9 cellular contexts compared by ENCODE assay signal in the genomic region with DNA sequence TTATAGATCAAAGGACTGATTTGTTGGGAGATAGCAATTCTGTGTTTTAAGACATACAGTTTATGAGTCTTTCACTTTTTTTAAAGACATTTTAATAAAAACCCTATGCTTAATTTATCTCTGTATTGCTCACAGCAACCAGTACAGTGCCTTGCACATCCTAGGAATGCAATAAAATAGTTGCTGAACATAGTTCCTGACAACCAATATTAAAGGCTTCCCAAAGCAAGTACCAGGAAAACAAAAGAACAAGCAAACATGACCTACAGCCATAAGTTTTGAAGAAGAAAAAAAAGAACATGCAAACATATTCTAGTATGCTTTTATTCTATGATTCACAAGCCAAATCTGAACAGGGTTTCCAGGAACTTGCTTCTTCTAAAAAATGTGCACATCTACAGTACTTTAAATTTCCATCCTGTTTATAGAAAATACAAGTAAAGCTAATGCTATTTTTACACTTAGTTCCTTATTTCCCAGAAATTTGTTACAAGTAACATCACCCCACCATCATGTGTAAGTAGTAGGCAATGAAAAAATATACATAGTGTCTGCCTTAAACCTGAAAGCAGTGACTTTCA. TPM values are rescaled to one million over a fixed set of nuclear protein-coding genes. Genes with fewer than 3 reads are reported as not detected.
A peak's percentile ranks its signal among the peaks of the same experiment; 100 is the strongest.
DNase-seq lines count a peak whose midpoint lies in the region; ATAC-seq and TF ChIP-seq lines count a peak whose summit lies in the region.
"Had no signal": no experiment of that assay in that cellular context is flagged by ENCODE, and none has a peak within 500 bp of the region (broad histone marks: within the 10 kb centered on the region; RNA-seq: fewer than 3 reads in every experiment).

No MANE protein-coding gene starts in this region.

- DNase-seq in CD4-positive, CD25-positive, alpha-beta regulatory T cell = peak in 1 of 3 donors; percentile 73
- DNase-seq in PC-3 (peak; percentile 42), D341Med (ENCODE audit: low spot score) (no peak), SJCRH30 (no peak)
- no peak for DNase-seq in naive thymus-derived CD8-positive, alpha-beta T cell
- DNase-seq: NCI-H1436 had no signal

- peaks cover 39 to 75% (median 65%) of the 10 kb centered on the region in 4 donors for H3K4me1 Mint-ChIP-seq in CD4-positive, CD25-positive, alpha-beta regulatory T cell
- H3K4me1 Mint-ChIP-seq in naive thymus-derived CD8-positive, alpha-beta T cell = peaks cover 45 to 88% (median 77%) of the 10 kb centered on the region in 4 donors

- H3K9me2 ChIP-seq in PC-3 (replicated peaks; ENCODE audit: low read length) = no peaks in the 10 kb centered on the region

- H3K4me3 Mint-ChIP-seq in CD4-positive, CD25-positive, alpha-beta regulatory T cell = peak overlapping the region; percentile 62 to 99 (median 94)
- peak overlapping the region in 9 of 10 donors; percentile 55 to 99 (median 91) for H3K4me3 Mint-ChIP-seq in naive thymus-derived CD8-positive, alpha-beta T cell

- peak overlapping the region; percentile 98 for H3K4me3 ChIP-seq in CD4-positive, CD25-positive, alpha-beta regulatory T cell (ENCODE audit: low read depth, low read length)
- H3K4me3 ChIP-seq in PC-3 (ENCODE audit: low read length) = peak overlapping the region; percentile 4
- peak overlapping the region; percentile 17 to 99 for H3K4me3 ChIP-seq in duodenal mucosa (ENCODE audit: low read depth in 1 of 2, low read length in 2 of 2)
- H3K4me3 ChIP-seq in SJCRH30 = no peak overlapping the region

- H3K4me1 ChIP-seq in CD4-positive, CD25-positive, alpha-beta regulatory T cell (ENCODE audit: control insufficient read depth, insufficient read depth, low read length, poor library complexity, severe bottlenecking) = peaks cover 78% of the 10 kb centered on the region
- peaks cover 67% of the 10 kb centered on the region for H3K4me1 ChIP-seq in PC-3 (ENCODE audit: insufficient read depth, low read length)
- peaks cover 45 to 61% of the 10 kb centered on the region in 2 donors for H3K4me1 ChIP-seq in duodenal mucosa (ENCODE audit: control insufficient read depth in 1 of 2, insufficient read depth in 2 of 2, low read length in 2 of 2)
- H3K4me1 ChIP-seq in SJCRH30 = peaks cover 18% of the 10 kb centered on the region

- no peak for TF ChIP-seq CTCF in PC-3 (conservative IDR thresholded peaks at IDR 0.05; ENCODE audit: low read depth, low read length)

- peaks cover 86% of the 10 kb centered on the region for H3K79me2 ChIP-seq in PC-3 (ENCODE audit: low read length)

- no peak overlapping the region for H2AFZ ChIP-seq in PC-3 (ENCODE audit: low read length)

- CTCF ChIA-PET in PC-3 (lab: Charles Lee) = no interaction called here

- peaks cover 3% of the 10 kb centered on the region for H3K36me3 ChIP-seq in CD4-positive, CD25-positive, alpha-beta regulatory T cell (ENCODE audit: control insufficient read depth, insufficient read depth, low read length)
- H3K36me3 ChIP-seq in PC-3 (ENCODE audit: low read depth, low read length) (no peaks in the 10 kb centered on the region), duodenal mucosa (ENCODE audit: control insufficient read depth in 1 of 2, insufficient read depth in 2 of 2, low read length in 2 of 2) (no peaks in the 10 kb centered on the region), SJCRH30 (no peaks in the 10 kb centered on the region)

- H3K9me3 Mint-ChIP-seq in CD4-positive, CD25-positive, alpha-beta regulatory T cell = no peaks in the 10 kb centered on the region
- H3K9me3 Mint-ChIP-seq in naive thymus-derived CD8-positive, alpha-beta T cell = no peaks in the 10 kb centered on the region

- H3K9me3 ChIP-seq in CD4-positive, CD25-positive, alpha-beta regulatory T cell (ENCODE audit: control insufficient read depth in 2 of 2, low read length in 2 of 2) = no peaks in the 10 kb centered on the region
- no peaks in the 10 kb centered on the region for H3K9me3 ChIP-seq in PC-3 (ENCODE audit: low read length)
- no peaks in the 10 kb centered on the region for H3K9me3 ChIP-seq in duodenal mucosa (ENCODE audit: control insufficient read depth in 1 of 2, low read length in 2 of 2)
- no peaks in the 10 kb centered on the region for H3K9me3 ChIP-seq in SJCRH30 (replicated peaks)

- H3K27ac Mint-ChIP-seq in CD4-positive, CD25-positive, alpha-beta regulatory T cell = peak overlapping the region in 2 of 3 donors; percentile 83 to 91
- peak overlapping the region in 9 of 10 donors; percentile 31 to 88 (median 77) for H3K27ac Mint-ChIP-seq in naive thymus-derived CD8-positive, alpha-beta T cell

- peak overlapping the region; percentile 97 for H3K4me2 ChIP-seq in PC-3 (ENCODE audit: low read length)

- peaks cover 3% of the 10 kb centered on the region for H3K36me3 Mint-ChIP-seq in CD4-positive, CD25-positive, alpha-beta regulatory T cell
- H3K36me3 Mint-ChIP-seq in naive thymus-derived CD8-positive, alpha-beta T cell = peaks cover 0 to 4% (median 2%) of the 10 kb centered on the region in 3 donors

- peaks cover 12% of the 10 kb centered on the region for H3F3A ChIP-seq in PC-3 (ENCODE audit: low read length, unreplicated experiment)

- BruUV-seq in PC-3 (replicated peaks; lab: Mats Ljungman, UMichigan) = no TSS peak

- peak in 1 of 2 donors; percentile 1 for ATAC-seq in CD4-positive, CD25-positive, alpha-beta regulatory T cell (ENCODE audit: low read depth in 2 of 2)
- ATAC-seq in PC-3 (peak; percentile 37), HG03378 (IDR thresholded peaks at IDR 0.05; ENCODE audit: unreplicated experiment) (no peak), HG03139 (IDR thresholded peaks at IDR 0.05; ENCODE audit: unreplicated experiment) (no peak)
- no peak for ATAC-seq in naive thymus-derived CD8-positive, alpha-beta T cell

- intact Hi-C loops in PC-3 (cut with micrococcal nuclease) = no loop called here

- H3K27me3 Mint-ChIP-seq in CD4-positive, CD25-positive, alpha-beta regulatory T cell = peaks cover 6% of the 10 kb centered on the region
- no peaks in the 10 kb centered on the region for H3K27me3 Mint-ChIP-seq in naive thymus-derived CD8-positive, alpha-beta T cell

- H3K9ac ChIP-seq in PC-3 (ENCODE audit: low read length) (no peak overlapping the region), duodenal mucosa (ENCODE audit: low read depth in 1 of 2, low read length in 2 of 2) (no peak overlapping the region)

- H3K27ac ChIP-seq in CD4-positive, CD25-positive, alpha-beta regulatory T cell (ENCODE audit: insufficient read depth, low read length, poor library complexity, severe bottlenecking) = peak overlapping the region; percentile 96
- H3K27ac ChIP-seq in PC-3 (ENCODE audit: low read length) = peak overlapping the region; percentile 66
- no peak overlapping the region for H3K27ac ChIP-seq in duodenal mucosa (ENCODE audit: low read depth, low read length)
- H3K27ac ChIP-seq in SJCRH30 = no peak overlapping the region

- peaks cover 37% of the 10 kb centered on the region for H4K20me1 ChIP-seq in PC-3 (ENCODE audit: low read length)

- POLR2A ChIA-PET in PC-3 (lab: Charles Lee; ENCODE audit: unreplicated experiment) = no interaction called here
- POLR2A ChIA-PET in naive thymus-derived CD8-positive, alpha-beta T cell (lab: Charles Lee) = interaction anchor here (1.2 kb wide), 1 partner anchor 29 kb away, joined by 3 read pairs; no protein-coding TSS in a partner anchor

- H3K27me3 ChIP-seq in CD4-positive, CD25-positive, alpha-beta regulatory T cell (ENCODE audit: control insufficient read depth, insufficient read depth, low read length) = no peaks in the 10 kb centered on the region
- H3K27me3 ChIP-seq in PC-3 (ENCODE audit: low read length) (no peaks in the 10 kb centered on the region), duodenal mucosa (ENCODE audit: control insufficient read depth in 1 of 2, insufficient read depth in 2 of 2, low read length in 2 of 2) (no peaks in the 10 kb centered on the region), SJCRH30 (no peaks in the 10 kb centered on the region)

RNA-seq across cellular contexts. Expression of gene CEMIP2, which starts 4.5 kb away (rescaled TPM):
- total RNA-seq in CD4-positive, CD25-positive, alpha-beta regulatory T cell = 407 TPM
- 10 to 100 TPM; 25.8 to 29.0 (median 27.9) TPM for polyA plus RNA-seq in CD4-positive, CD25-positive, alpha-beta regulatory T cell
- 10.1 and 16.0 TPM in 2 replicates for total RNA-seq in PC-3 (2014; rRNA removed)
- 10 to 100 TPM; 67.5 to 71.9 TPM for total RNA-seq in naive thymus-derived CD8-positive, alpha-beta T cell
- polyA plus RNA-seq in naive thymus-derived CD8-positive, alpha-beta T cell = 10 to 100 TPM in 2 of 3 donors, 1 to 10 TPM in 1; 5.9 to 12.9 (median 10.2) TPM
- 41.0 and 42.2 TPM in 2 replicates for total RNA-seq in SJCRH30 (2014; rRNA removed; shearing (Covaris generic))

Comparison
In these comparisons a context has a peak if more than half of its experiments do, and no peak if none do; other contexts are left out.
1. H3K27ac ChIP-seq: peak in CD4-positive, CD25-positive, alpha-beta regulatory T cell (single experiment) and PC-3 (single experiment); none in duodenal mucosa (single experiment) and SJCRH30 (single experiment).